In the genomic region with DNA sequence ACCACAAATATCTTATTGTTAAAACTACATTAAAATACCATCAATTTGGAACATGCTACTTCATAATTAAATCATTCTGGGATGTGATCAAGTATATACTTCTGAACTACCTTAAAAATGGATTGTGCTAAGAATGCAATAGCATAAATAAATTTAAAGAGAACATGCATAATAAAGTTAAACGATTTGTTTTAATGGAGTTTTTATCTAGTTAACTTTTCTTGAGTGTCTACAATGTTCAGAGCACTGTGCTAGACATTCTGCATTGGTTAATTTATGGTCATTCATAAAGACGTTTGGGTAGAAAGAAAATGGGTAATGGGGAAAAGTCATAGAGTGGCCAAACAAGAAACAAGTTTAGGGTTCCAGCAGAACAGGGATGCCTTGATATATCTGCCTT, we compare ENCODE assay signal across 24 cellular contexts.
"Had no signal": no experiment of that assay in that cellular context is flagged by ENCODE, and none has a peak within 500 bp of the region (broad histone marks: within the 10 kb centered on the region; RNA-seq: fewer than 3 reads in every experiment).

No MANE protein-coding gene starts in this region.

- H3K4me1 ChIP-seq: SJSA1 had no signal

- H3K27ac ChIP-seq: HL-60, SJSA1, SK-N-MC had no signal

- FAIRE-seq: HTR-8/SVneo, RCC 7860 had no signal

- H3K27me3 ChIP-seq: SJSA1 had no signal

- H3K4me3 ChIP-seq: SJSA1, SK-N-MC had no signal

- H3K9me3 ChIP-seq: SJSA1 had no signal

- DNase-seq: KBM-7, MV-4-11, NCI-H1048, NCI-H1105, NCI-H1417, NCI-H1436 treated with DMSO at 0.1 percent for 48 hours, NCI-H1694 treated with DMSO at 0.1 percent for 48 hours, NCI-H1930, NCI-H2081 treated with DMSO at 0.1 percent for 48 hours, NCI-H2171, NCI-H226, NCI-H446, NCI-H510A, NCI-H524 treated with DMSO at 0.1 percent for 48 hours, NCI-H69, NCI-H774, Right ventricle myocardium superior, RPMI8226, SIG-M5 had no signal

- H3K36me3 ChIP-seq: SJSA1 had no signal
